9 cellular contexts compared by ENCODE assay signal in genomic region chrX:9873952-9874351, GRCh38.
DNase-seq lines count a peak whose midpoint lies in the region; ATAC-seq and TF ChIP-seq lines count a peak whose summit lies in the region.
"Had no signal": no experiment of that assay in that cellular context is flagged by ENCODE, and none has a peak within 500 bp of the region (broad histone marks: within the 10 kb centered on the region; RNA-seq: fewer than 3 reads in every experiment).

No MANE protein-coding gene starts in this region.

- H3K27ac ChIP-seq in brain microvascular endothelial cell (no peak overlapping the region), thyroid gland (no peak overlapping the region), ovary (no peak overlapping the region)

- no peaks in the 10 kb centered on the region for H3K9me3 ChIP-seq in thyroid gland
- no peaks in the 10 kb centered on the region for H3K9me3 ChIP-seq in ovary

- intact Hi-C loops in thyroid gland (cut with DNase I) (no loop called here), ovary (cut with DNase I) (loop anchor here in 1 of 4 donors (10.0 kb wide), 1 partner anchor 251 kb away; no protein-coding TSS in a partner anchor)

- H3K36me3 ChIP-seq in brain microvascular endothelial cell (replicated peaks) (no peaks in the 10 kb centered on the region), thyroid gland (no peaks in the 10 kb centered on the region), ovary (no peaks in the 10 kb centered on the region)

- H3K4me1 ChIP-seq in thyroid gland, result no peaks in the 10 kb centered on the region
- H3K4me1 ChIP-seq in ovary (ENCODE audit: insufficient read depth), result peaks cover 3% of the 10 kb centered on the region

- no peak for TF ChIP-seq POLR2A in thyroid gland (IDR thresholded peaks at IDR 0.05)
- TF ChIP-seq POLR2A in ovary (IDR thresholded peaks at IDR 0.05), result no peak

- TF ChIP-seq EP300 in ovary (IDR thresholded peaks at IDR 0.05), result no peak

- CTCF ChIA-PET in T-cell (lab: Charles Lee), result interaction anchor here (0.6 to 0.7 kb wide), 2 partner anchors 9 to 1510 kb away, joined by 3 read pairs; no protein-coding TSS in a partner anchor

- 54 to 64% methylated on average over 9 of the region's 9 CpGs for WGBS in thyroid gland, 2 donors
- WGBS in ovary, 3 donors, result 50 to 58% (median 54%) methylated on average over 9 of the region's 9 CpGs

- TF ChIP-seq CTCF in brain microvascular endothelial cell (IDR thresholded peaks at IDR 0.05; ENCODE audit: low read depth, low read length, missing control alignments) (peak; percentile 71), thyroid gland (IDR thresholded peaks at IDR 0.05) (peak in 4 of 6 experiments; percentile 23 to 44 (median 32)), ovary (IDR thresholded peaks at IDR 0.05) (no peak)

- POLR2A ChIA-PET in T-cell (lab: Charles Lee), result interaction anchor here in 1 of 2 donors (0.6 kb wide), 1 partner anchor 24 kb away, joined by 3 read pairs; no protein-coding TSS in a partner anchor

- ATAC-seq in T-cell (replicated peaks in 1 of 4), result peak in 3 of 4 experiments; percentile 36 to 69 (median 40)
- ATAC-seq in memory B cell (ENCODE audit: low read depth), result peak; percentile 64

- DNase-seq in COR-L47 (lab: John Stamatoyannopoulos, UW) (peak; percentile 3), GM19240 (ENCODE audit: insufficient read length, low spot score) (peak; percentile 42), HT1080 (ENCODE audit: low read depth) (peak; percentile 15), T-cell (peak in 28 of 34 experiments; percentile 2 to 48 (median 20)), brain microvascular endothelial cell (no peak), memory B cell (ENCODE audit: low spot score in 2 of 2) (peak; percentile 11 to 22), thyroid gland (peak; percentile 9 to 31), ovary (no peak)

- H3K27ac Mint-ChIP-seq in T-cell (no peak overlapping the region), memory B cell (no peak overlapping the region)
- H3K27ac Mint-ChIP-seq: T-helper 1 cell treated with Interleukin-12 subunit alpha and Interleukin-12 subunit beta and Interleukin-4 antibody, amounts not matched to agents 30 μg/mL and 1 μg/mL, for 36 hours had no signal

- H3K4me3 ChIP-seq in brain microvascular endothelial cell (ENCODE audit: low read depth, low read length), result no peak overlapping the region
- H3K4me3 ChIP-seq in thyroid gland (replicated peaks in 1 of 3), result no peak overlapping the region
- H3K4me3 ChIP-seq in ovary, result no peak overlapping the region

- in situ Hi-C loops in brain microvascular endothelial cell (cut with HindIII; ENCODE audit: low pct_ligation_motif_present, low sequenced_read_pairs), result no loop called here

- H3K36me3 Mint-ChIP-seq in T-cell, result no peaks in the 10 kb centered on the region
- H3K36me3 Mint-ChIP-seq in memory B cell, result no peaks in the 10 kb centered on the region

- peaks cover 8 to 19% (median 14%) of the 10 kb centered on the region in 3 donors for H3K4me1 Mint-ChIP-seq in T-cell
- H3K4me1 Mint-ChIP-seq in memory B cell, result peaks cover 3% of the 10 kb centered on the region

- H3K4me3 Mint-ChIP-seq in T-cell (no peak overlapping the region), memory B cell (no peak overlapping the region)
- H3K4me3 Mint-ChIP-seq: T-helper 1 cell treated with Interleukin-12 subunit alpha and Interleukin-12 subunit beta and Interleukin-4 antibody, amounts not matched to agents 30 μg/mL and 1 μg/mL, for 36 hours had no signal

- H3K9me3 Mint-ChIP-seq in T-cell (no peaks in the 10 kb centered on the region), memory B cell (no peaks in the 10 kb centered on the region)
- H3K9me3 Mint-ChIP-seq: T-helper 1 cell treated with Interleukin-12 subunit alpha and Interleukin-12 subunit beta and Interleukin-4 antibody, amounts not matched to agents 30 μg/mL and 1 μg/mL, for 36 hours had no signal

- H3K27me3 ChIP-seq in brain microvascular endothelial cell (replicated peaks) (no peaks in the 10 kb centered on the region), thyroid gland (no peaks in the 10 kb centered on the region), ovary (no peaks in the 10 kb centered on the region)

- peaks cover 9 to 15% of the 10 kb centered on the region in 2 donors for H3K27me3 Mint-ChIP-seq in T-cell
- H3K27me3 Mint-ChIP-seq in memory B cell, result peaks cover 9% of the 10 kb centered on the region

Comparison
In these comparisons a context has a peak if more than half of its experiments do, and no peak if none do; other contexts are left out.
1. DNase-seq: peak in COR-L47 (single experiment), GM19240 (single experiment), HT1080 (single experiment), T-cell (28 of 34), memory B cell (2 of 2) and thyroid gland (2 of 2); none in brain microvascular endothelial cell (single experiment) and ovary (0 of 5).
2. CTCF ChIP-seq: peak in brain microvascular endothelial cell (single experiment) and thyroid gland (4 of 6); none in ovary (0 of 3).